1 cellular context compared by ENCODE assay signal in the genomic region with DNA sequence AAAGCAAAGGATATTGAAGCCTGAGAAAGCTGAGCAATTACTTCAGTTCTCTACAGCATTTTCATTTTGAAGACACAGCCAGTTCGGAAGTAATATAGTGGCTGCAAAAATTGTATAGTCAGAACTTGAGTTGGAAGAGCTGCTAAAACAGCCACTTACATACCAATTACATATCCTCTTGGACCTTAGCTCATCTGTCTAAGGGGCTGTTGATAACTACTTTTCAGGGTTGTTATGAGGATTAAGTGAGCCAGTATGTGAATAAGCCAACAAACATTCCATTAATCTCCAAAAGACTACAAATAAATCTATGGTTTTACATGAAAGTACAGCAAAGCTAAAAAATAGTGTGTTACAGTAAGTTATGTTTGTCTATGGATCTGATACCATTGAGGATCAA.
TF ChIP-seq lines count a peak whose summit lies in the region.

No MANE protein-coding gene starts in this region.

TF ChIP-seq in GM23338, 12 proteins besides CTCF, POLR2A, EP300 and RAD21 (continued from another document):
- no peak for TF ChIP-seq NANOG (IDR thresholded peaks at IDR 0.05; ENCODE audit: borderline replicate concordance)
- TF ChIP-seq, protein P1, sequence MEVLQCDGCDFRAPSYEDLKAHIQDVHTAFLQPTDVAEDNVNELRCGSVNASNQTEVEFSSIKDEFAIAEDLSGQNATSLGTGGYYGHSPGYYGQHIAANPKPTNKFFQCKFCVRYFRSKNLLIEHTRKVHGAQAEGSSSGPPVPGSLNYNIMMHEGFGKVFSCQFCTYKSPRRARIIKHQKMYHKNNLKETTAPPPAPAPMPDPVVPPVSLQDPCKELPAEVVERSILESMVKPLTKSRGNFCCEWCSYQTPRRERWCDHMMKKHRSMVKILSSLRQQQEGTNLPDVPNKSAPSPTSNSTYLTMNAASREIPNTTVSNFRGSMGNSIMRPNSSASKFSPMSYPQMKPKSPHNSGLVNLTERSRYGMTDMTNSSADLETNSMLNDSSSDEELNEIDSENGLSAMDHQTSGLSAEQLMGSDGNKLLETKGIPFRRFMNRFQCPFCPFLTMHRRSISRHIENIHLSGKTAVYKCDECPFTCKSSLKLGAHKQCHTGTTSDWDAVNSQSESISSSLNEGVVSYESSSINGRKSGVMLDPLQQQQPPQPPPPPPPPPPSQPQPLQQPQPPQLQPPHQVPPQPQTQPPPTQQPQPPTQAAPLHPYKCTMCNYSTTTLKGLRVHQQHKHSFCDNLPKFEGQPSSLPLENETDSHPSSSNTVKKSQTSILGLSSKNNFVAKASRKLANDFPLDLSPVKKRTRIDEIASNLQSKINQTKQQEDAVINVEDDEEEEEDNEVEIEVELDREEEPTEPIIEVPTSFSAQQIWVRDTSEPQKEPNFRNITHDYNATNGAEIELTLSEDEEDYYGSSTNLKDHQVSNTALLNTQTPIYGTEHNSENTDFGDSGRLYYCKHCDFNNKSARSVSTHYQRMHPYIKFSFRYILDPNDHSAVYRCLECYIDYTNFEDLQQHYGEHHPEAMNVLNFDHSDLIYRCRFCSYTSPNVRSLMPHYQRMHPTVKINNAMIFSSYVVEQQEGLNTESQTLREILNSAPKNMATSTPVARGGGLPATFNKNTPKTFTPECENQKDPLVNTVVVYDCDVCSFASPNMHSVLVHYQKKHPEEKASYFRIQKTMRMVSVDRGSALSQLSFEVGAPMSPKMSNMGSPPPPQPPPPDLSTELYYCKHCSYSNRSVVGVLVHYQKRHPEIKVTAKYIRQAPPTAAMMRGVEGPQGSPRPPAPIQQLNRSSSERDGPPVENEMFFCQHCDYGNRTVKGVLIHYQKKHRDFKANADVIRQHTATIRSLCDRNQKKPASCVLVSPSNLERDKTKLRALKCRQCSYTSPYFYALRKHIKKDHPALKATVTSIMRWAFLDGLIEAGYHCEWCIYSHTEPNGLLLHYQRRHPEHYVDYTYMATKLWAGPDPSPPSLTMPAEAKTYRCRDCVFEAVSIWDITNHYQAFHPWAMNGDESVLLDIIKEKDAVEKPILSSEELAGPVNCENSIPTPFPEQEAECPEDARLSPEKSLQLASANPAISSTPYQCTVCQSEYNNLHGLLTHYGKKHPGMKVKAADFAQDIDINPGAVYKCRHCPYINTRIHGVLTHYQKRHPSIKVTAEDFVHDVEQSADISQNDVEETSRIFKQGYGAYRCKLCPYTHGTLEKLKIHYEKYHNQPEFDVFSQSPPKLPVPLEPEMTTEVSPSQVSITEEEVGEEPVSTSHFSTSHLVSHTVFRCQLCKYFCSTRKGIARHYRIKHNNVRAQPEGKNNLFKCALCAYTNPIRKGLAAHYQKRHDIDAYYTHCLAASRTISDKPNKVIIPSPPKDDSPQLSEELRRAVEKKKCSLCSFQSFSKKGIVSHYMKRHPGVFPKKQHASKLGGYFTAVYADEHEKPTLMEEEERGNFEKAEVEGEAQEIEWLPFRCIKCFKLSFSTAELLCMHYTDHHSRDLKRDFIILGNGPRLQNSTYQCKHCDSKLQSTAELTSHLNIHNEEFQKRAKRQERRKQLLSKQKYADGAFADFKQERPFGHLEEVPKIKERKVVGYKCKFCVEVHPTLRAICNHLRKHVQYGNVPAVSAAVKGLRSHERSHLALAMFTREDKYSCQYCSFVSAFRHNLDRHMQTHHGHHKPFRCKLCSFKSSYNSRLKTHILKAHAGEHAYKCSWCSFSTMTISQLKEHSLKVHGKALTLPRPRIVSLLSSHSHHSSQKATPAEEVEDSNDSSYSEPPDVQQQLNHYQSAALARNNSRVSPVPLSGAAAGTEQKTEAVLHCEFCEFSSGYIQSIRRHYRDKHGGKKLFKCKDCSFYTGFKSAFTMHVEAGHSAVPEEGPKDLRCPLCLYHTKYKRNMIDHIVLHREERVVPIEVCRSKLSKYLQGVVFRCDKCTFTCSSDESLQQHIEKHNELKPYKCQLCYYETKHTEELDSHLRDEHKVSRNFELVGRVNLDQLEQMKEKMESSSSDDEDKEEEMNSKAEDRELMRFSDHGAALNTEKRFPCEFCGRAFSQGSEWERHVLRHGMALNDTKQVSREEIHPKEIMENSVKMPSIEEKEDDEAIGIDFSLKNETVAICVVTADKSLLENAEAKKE (CRISPR knock-in tag; IDR thresholded peaks at IDR 0.05): no peak
